Comparison of ENCODE assay signal across 24 cellular contexts in genomic region chr11:34397120-34397519, GRCh38.
"Had no signal": no experiment of that assay in that cellular context is flagged by ENCODE, and none has a peak within 500 bp of the region (broad histone marks: within the 10 kb centered on the region; RNA-seq: fewer than 3 reads in every experiment).

No MANE protein-coding gene starts in this region.

- H3K36me3 ChIP-seq: esophagus muscularis mucosa, gastrocnemius medialis, heart right ventricle, neutrophil, spleen, transverse colon had no signal

- H3K4me3 Mint-ChIP-seq: naive thymus-derived CD4-positive, alpha-beta T cell; nephron progenitor cell; stimulated activated memory B cell treated with anti-CD40 and anti-IgM and Interleukin-4, amounts not matched to agents 10 μg/mL and 1 μg/mL and 100 μg/mL, for 72 hours; stimulated activated naive CD8-positive, alpha-beta T cell treated with anti-CD3 and anti-CD28 coated beads, Interleukin-15, amount 100 ng/mL, for 72 hours had no signal

- H3K27ac Mint-ChIP-seq: naive thymus-derived CD4-positive, alpha-beta T cell; nephron progenitor cell; stimulated activated memory B cell treated with anti-CD40 and anti-IgM and Interleukin-4, amounts not matched to agents 10 μg/mL and 1 μg/mL and 100 μg/mL, for 72 hours; stimulated activated naive CD8-positive, alpha-beta T cell treated with anti-CD3 and anti-CD28 coated beads, Interleukin-15, amount 100 ng/mL, for 72 hours had no signal

- H3K9me3 ChIP-seq: gastrocnemius medialis, neutrophil, psoas muscle, testis had no signal

- H3K4me1 Mint-ChIP-seq: naive thymus-derived CD4-positive, alpha-beta T cell; nephron progenitor cell; stimulated activated memory B cell treated with anti-CD40 and anti-IgM and Interleukin-4, amounts not matched to agents 10 μg/mL and 1 μg/mL and 100 μg/mL, for 72 hours; stimulated activated naive CD8-positive, alpha-beta T cell treated with anti-CD3 and anti-CD28 coated beads, Interleukin-15, amount 100 ng/mL, for 72 hours had no signal

- H3K27ac ChIP-seq: esophagus muscularis mucosa, heart right ventricle, neutrophil, spleen, testis, transverse colon had no signal

- DNase-seq: effector memory CD4-positive, alpha-beta T cell; gastrocnemius medialis; heart right ventricle; hypothalamus; mammary epithelial cell; midbrain; naive thymus-derived CD4-positive, alpha-beta T cell; nephron progenitor cell; psoas muscle; retina; spleen; stimulated activated CD4-positive, alpha-beta T cell treated with anti-CD3 and anti-CD28 coated beads, Interleukin-15, amount 100 ng/mL, for 24 hours; stimulated activated CD4-positive, alpha-beta T cell treated with anti-CD3 and anti-CD28 coated beads, Interleukin-1b, Interleukin-23, amount 100 ng/mL, for 48 hours; stimulated activated CD4-positive, alpha-beta T cell treated with anti-CD3 and anti-CD28 coated beads, Interleukin-4, amount 100 ng/mL, for 24 hours; stimulated activated naive CD8-positive, alpha-beta T cell treated with anti-CD3 and anti-CD28 coated beads, Interleukin-15, amount 100 ng/mL, for 72 hours; testis; transverse colon had no signal

- ATAC-seq: heart right ventricle; left lobe of liver; naive thymus-derived CD4-positive, alpha-beta T cell; sciatic nerve; stimulated activated memory B cell treated with anti-CD40 and anti-IgM and Interleukin-4, amounts not matched to agents 10 μg/mL and 1 μg/mL and 100 μg/mL, for 72 hours; stimulated activated naive CD8-positive, alpha-beta T cell treated with anti-CD3 and anti-CD28 coated beads, Interleukin-15, amount 100 ng/mL, for 72 hours had no signal

- FAIRE-seq: endometrium, islet of Langerhans had no signal

- H3K27me3 ChIP-seq: esophagus muscularis mucosa, gastrocnemius medialis, neutrophil, spleen, testis, transverse colon had no signal

- H3K4me3 ChIP-seq: esophagus muscularis mucosa, gastrocnemius medialis, heart right ventricle, psoas muscle, spleen, testis, transverse colon had no signal

- H3K4me1 ChIP-seq: spleen, testis, transverse colon had no signal
